In the genomic region with DNA sequence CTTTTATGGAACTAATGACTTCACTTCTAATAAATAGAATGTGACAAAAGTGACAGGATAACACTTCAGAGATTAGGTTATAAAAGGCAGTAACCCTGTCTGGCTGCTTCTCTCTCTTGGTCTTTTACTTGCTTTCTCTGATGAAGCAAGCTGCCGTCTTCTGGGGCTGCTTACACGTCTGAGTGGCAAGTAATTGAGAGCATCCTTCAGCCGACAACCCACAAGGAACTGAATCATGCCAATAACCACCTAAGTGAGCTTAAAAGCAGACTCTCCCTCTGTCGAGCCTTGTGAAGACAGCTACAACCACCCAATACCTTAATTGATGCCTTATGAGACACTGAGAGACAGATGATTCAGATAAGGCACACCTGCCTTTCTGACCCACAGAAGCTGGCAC, we compare ENCODE assay signal across 18 cellular contexts.
DNase-seq lines count a peak whose midpoint lies in the region; TF ChIP-seq lines count a peak whose summit lies in the region.
"Had no signal": no experiment of that assay in that cellular context is flagged by ENCODE, and none has a peak within 500 bp of the region (broad histone marks: within the 10 kb centered on the region; RNA-seq: fewer than 3 reads in every experiment).

No MANE protein-coding gene starts in this region.

- H3K79me2 ChIP-seq in neural cell (replicated peaks; ENCODE audit: insufficient read depth, low read length): no peaks in the 10 kb centered on the region

- DNase-seq in NCI-H748 (lab: John Stamatoyannopoulos, UW; ENCODE audit: unreplicated experiment) (peak; percentile 29), NCI-H748 treated with DMSO at 0.1 percent for 48 hours (lab: John Stamatoyannopoulos, UW) (no peak), M059J (ENCODE audit: low read depth) (peak; percentile 0), NCI-H69 (lab: John Stamatoyannopoulos, UW) (peak; percentile 24), HPDE6-E6E7 (ENCODE audit: extremely low spot score) (no peak), NCI-H1694 treated with DMSO at 0.1 percent for 48 hours (lab: John Stamatoyannopoulos, UW) (no peak)
- DNase-seq in stimulated activated CD4-positive, alpha-beta T cell treated with anti-CD3 and anti-CD28 coated beads, Interleukin-4, amount 100 ng/mL, for 24 hours: no peak
- DNase-seq: DMS53, GOT3, HCEC 1CT, KBM-7, NCI-H1105, NCI-H1930, NCI-H446, SIG-M5 had no signal

- no peaks in the 10 kb centered on the region for H3K9me3 ChIP-seq in neural cell (ENCODE audit: low read length)
- H3K9me3 ChIP-seq: A549 had no signal

- H3K36me3 ChIP-seq in neural cell (ENCODE audit: insufficient read depth, low read length): no peaks in the 10 kb centered on the region

- H3K27me3 ChIP-seq in neural cell (ENCODE audit: insufficient read depth, low read depth, low read length): no peaks in the 10 kb centered on the region

- no peaks in the 10 kb centered on the region for H3F3A ChIP-seq in neural cell (ENCODE audit: insufficient read depth, low read length, poor library complexity, severe bottlenecking)

- TF ChIP-seq CTCF in neural cell (IDR thresholded peaks at IDR 0.05; ENCODE audit: poor library complexity, severe bottlenecking): no peak

- peak overlapping the region; percentile 30 for H3K9ac ChIP-seq in neural cell (ENCODE audit: low read length)

- H3K4me3 ChIP-seq in neural cell (ENCODE audit: low read length): peak overlapping the region; percentile 41
- H3K4me3 ChIP-seq: A549 had no signal

- H3K9me2 ChIP-seq in neural cell (ENCODE audit: insufficient read depth, low read length): no peaks in the 10 kb centered on the region

- peak; percentile 51 for TF ChIP-seq RAD21 in neural cell (conservative IDR thresholded peaks at IDR 0.05)

- H3K27ac ChIP-seq in neural cell (ENCODE audit: low read length): peak overlapping the region; percentile 77
- H3K27ac ChIP-seq: A549, HL-60 had no signal

- H4K20me1 ChIP-seq in neural cell (ENCODE audit: insufficient read depth): no peaks in the 10 kb centered on the region

- peak; percentile 98 for TF ChIP-seq EP300 in neural cell (conservative IDR thresholded peaks at IDR 0.05; ENCODE audit: poor library complexity, severe bottlenecking)

- H2AFZ ChIP-seq in neural cell (ENCODE audit: low read depth, low read length): no peak overlapping the region

- peak overlapping the region; percentile 60 for H3K4me2 ChIP-seq in neural cell (ENCODE audit: low read length)
- H3K4me2 ChIP-seq: A549 had no signal

TF ChIP-seq in neural cell, 6 proteins besides CTCF, POLR2A, EP300 and RAD21:
- peak; percentile 57 for TF ChIP-seq SMC3 (conservative IDR thresholded peaks at IDR 0.05; ENCODE audit: poor library complexity)
- TF ChIP-seq EZH2 (IDR thresholded peaks at IDR 0.05; ENCODE audit: borderline replicate concordance, insufficient read depth, low read length, poor library complexity, severe bottlenecking): no peak
- TF ChIP-seq, protein P1, sequence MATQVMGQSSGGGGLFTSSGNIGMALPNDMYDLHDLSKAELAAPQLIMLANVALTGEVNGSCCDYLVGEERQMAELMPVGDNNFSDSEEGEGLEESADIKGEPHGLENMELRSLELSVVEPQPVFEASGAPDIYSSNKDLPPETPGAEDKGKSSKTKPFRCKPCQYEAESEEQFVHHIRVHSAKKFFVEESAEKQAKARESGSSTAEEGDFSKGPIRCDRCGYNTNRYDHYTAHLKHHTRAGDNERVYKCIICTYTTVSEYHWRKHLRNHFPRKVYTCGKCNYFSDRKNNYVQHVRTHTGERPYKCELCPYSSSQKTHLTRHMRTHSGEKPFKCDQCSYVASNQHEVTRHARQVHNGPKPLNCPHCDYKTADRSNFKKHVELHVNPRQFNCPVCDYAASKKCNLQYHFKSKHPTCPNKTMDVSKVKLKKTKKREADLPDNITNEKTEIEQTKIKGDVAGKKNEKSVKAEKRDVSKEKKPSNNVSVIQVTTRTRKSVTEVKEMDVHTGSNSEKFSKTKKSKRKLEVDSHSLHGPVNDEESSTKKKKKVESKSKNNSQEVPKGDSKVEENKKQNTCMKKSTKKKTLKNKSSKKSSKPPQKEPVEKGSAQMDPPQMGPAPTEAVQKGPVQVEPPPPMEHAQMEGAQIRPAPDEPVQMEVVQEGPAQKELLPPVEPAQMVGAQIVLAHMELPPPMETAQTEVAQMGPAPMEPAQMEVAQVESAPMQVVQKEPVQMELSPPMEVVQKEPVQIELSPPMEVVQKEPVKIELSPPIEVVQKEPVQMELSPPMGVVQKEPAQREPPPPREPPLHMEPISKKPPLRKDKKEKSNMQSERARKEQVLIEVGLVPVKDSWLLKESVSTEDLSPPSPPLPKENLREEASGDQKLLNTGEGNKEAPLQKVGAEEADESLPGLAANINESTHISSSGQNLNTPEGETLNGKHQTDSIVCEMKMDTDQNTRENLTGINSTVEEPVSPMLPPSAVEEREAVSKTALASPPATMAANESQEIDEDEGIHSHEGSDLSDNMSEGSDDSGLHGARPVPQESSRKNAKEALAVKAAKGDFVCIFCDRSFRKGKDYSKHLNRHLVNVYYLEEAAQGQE (IDR thresholded peaks at IDR 0.05; ENCODE audit: borderline replicate concordance): peak; percentile 61
- TF ChIP-seq TAF1 (IDR thresholded peaks at IDR 0.05; ENCODE audit: low read depth): no peak
- no peak for TF ChIP-seq MXI1 (conservative IDR thresholded peaks at IDR 0.05; ENCODE audit: poor library complexity, severe bottlenecking)
- TF ChIP-seq POLR2AphosphoS5 (IDR thresholded peaks at IDR 0.05): peak; percentile 96

Comparison
In these comparisons a context has a peak if more than half of its experiments do, and no peak if none do; other contexts are left out.
1. DNase-seq: peak in NCI-H748 (single experiment), M059J (single experiment) and NCI-H69 (single experiment); none in NCI-H748 treated with DMSO at 0.1 percent for 48 hours (single experiment), stimulated activated CD4-positive, alpha-beta T cell treated with anti-CD3 and anti-CD28 coated beads, Interleukin-4, amount 100 ng/mL, for 24 hours (single experiment), HPDE6-E6E7 (single experiment) and NCI-H1694 treated with DMSO at 0.1 percent for 48 hours (single experiment).